Comparison of ENCODE assay signal across 11 cellular contexts in genomic region chr5:36701085-36701691, GRCh38.
DNase-seq lines count a peak whose midpoint lies in the region; ATAC-seq and TF ChIP-seq lines count a peak whose summit lies in the region.
"Had no signal": no experiment of that assay in that cellular context is flagged by ENCODE, and none has a peak within 500 bp of the region (broad histone marks: within the 10 kb centered on the region; RNA-seq: fewer than 3 reads in every experiment).

No MANE protein-coding gene starts in this region.

- TF ChIP-seq POLR2A in tibial nerve (IDR thresholded peaks at IDR 0.05) = no peak

- no peak for TF ChIP-seq CTCF in CD14-positive monocyte (IDR thresholded peaks at IDR 0.05)
- no peak for TF ChIP-seq CTCF in tibial nerve (IDR thresholded peaks at IDR 0.05)

- H3K4me3 ChIP-seq in tibial nerve = no peak overlapping the region
- H3K4me3 ChIP-seq: uterus had no signal

- H3K4me3 Mint-ChIP-seq in CD14-positive monocyte = no peak overlapping the region
- H3K4me3 Mint-ChIP-seq: activated naive CD8-positive, alpha-beta T cell treated with anti-CD3 and anti-CD28 coated beads, Interleukin-2, amount 10 ng/mL, durations not matched to agents 7 days and 5 days had no signal

- no peak overlapping the region for H3K27ac ChIP-seq in tibial nerve
- H3K27ac ChIP-seq: uterus had no signal

- no peaks in the 10 kb centered on the region for H3K27me3 Mint-ChIP-seq in CD14-positive monocyte (ENCODE audit: low read depth in 3 of 3)

- H3K27ac Mint-ChIP-seq in CD14-positive monocyte = peak overlapping the region in 4 of 7 donors; percentile 51 to 67 (median 56)
- H3K27ac Mint-ChIP-seq: activated naive CD8-positive, alpha-beta T cell treated with anti-CD3 and anti-CD28 coated beads, Interleukin-2, amount 10 ng/mL, durations not matched to agents 7 days and 5 days had no signal

- H3K36me3 Mint-ChIP-seq in CD14-positive monocyte = peaks cover 39 to 55% of the 10 kb centered on the region in 2 donors

- H3K9me3 ChIP-seq in tibial nerve = no peaks in the 10 kb centered on the region
- H3K9me3 ChIP-seq: uterus had no signal

- no peak for DNase-seq in CD14-positive monocyte (ENCODE audit: low spot score)
- DNase-seq in SIG-M5 (lab: John Stamatoyannopoulos, UW) = peak; percentile 32
- DNase-seq in activated T-cell treated with anti-CD3 and anti-CD28 coated beads for 4 hours = no peak
- no peak for DNase-seq in kidney glomerular epithelial cell (lab: John Stamatoyannopoulos, UW)
- DNase-seq in tibial nerve (ENCODE audit: low spot score in 2 of 2) = no peak
- DNase-seq in cerebellar nuclear complex (lab: John Stamatoyannopoulos, UW) = no peak
- DNase-seq: activated naive CD8-positive, alpha-beta T cell treated with anti-CD3 and anti-CD28 coated beads, Interleukin-2, amount 10 ng/mL, durations not matched to agents 7 days and 5 days; NCI-H2029 treated with DMSO at 0.1 percent for 48 hours; uterus had no signal

- WGBS in tibial nerve, 2 donors = 67 to 69% methylated on average over 4 of the region's 4 CpGs

- peaks cover 29% of the 10 kb centered on the region for H3K4me1 Mint-ChIP-seq in CD14-positive monocyte
- H3K4me1 Mint-ChIP-seq: activated naive CD8-positive, alpha-beta T cell treated with anti-CD3 and anti-CD28 coated beads, Interleukin-2, amount 10 ng/mL, durations not matched to agents 7 days and 5 days had no signal

- no peak for TF ChIP-seq EP300 in tibial nerve (IDR thresholded peaks at IDR 0.05)

- H3K9me3 Mint-ChIP-seq in CD14-positive monocyte = peaks cover 0 to 2% (median 0%) of the 10 kb centered on the region in 7 donors
- H3K9me3 Mint-ChIP-seq: activated naive CD8-positive, alpha-beta T cell treated with anti-CD3 and anti-CD28 coated beads, Interleukin-2, amount 10 ng/mL, durations not matched to agents 7 days and 5 days had no signal

- no peaks in the 10 kb centered on the region for H3K4me1 ChIP-seq in tibial nerve
- H3K4me1 ChIP-seq: uterus had no signal

- no peaks in the 10 kb centered on the region for H3K27me3 ChIP-seq in tibial nerve
- H3K27me3 ChIP-seq: uterus had no signal

- no peaks in the 10 kb centered on the region for H3K36me3 ChIP-seq in tibial nerve
- H3K36me3 ChIP-seq: uterus had no signal

- intact Hi-C loops in CD14-positive monocyte (cut with micrococcal nuclease) = no loop called here

- ATAC-seq in GM19467 (IDR thresholded peaks at IDR 0.05; ENCODE audit: unreplicated experiment) (peak; percentile 97), HG03064 (IDR thresholded peaks at IDR 0.05; ENCODE audit: low read depth, unreplicated experiment) (peak; percentile 97)
